In genomic region chr18:62328775-62329525, GRCh38 we compare ENCODE assay signal across 1 cellular context.
TF ChIP-seq lines count a peak whose summit lies in the region.

No MANE protein-coding gene starts in this region.

TF ChIP-seq in H1, 55 proteins besides CTCF, POLR2A, EP300 and RAD21:
- TF ChIP-seq RBBP5 (IDR thresholded peaks at IDR 0.05; ENCODE audit: borderline replicate concordance, low read depth, low read length): 0 out of 2 replicates have a peak, but pooled peaks have one; percentile 8
- TF ChIP-seq CHD1 (IDR thresholded peaks at IDR 0.05; ENCODE audit: low read depth, low read length): no peak
